Comparison of ENCODE assay signal across 8 cellular contexts in genomic region chrX:48972214-48973164, GRCh38. TPM values are rescaled to one million over a fixed set of nuclear protein-coding genes. Genes with fewer than 3 reads are reported as not detected.
DNase-seq lines count a peak whose midpoint lies in the region; ATAC-seq and TF ChIP-seq lines count a peak whose summit lies in the region.

No MANE protein-coding gene starts in this region.

- H3K36me3 ChIP-seq in SK-N-MC (ENCODE audit: insufficient read depth, low read length) (no peaks in the 10 kb centered on the region; the same call in 1 of the 2 replicates), kidney epithelial cell (ENCODE audit: control insufficient read depth, insufficient read depth, low read length) (no peaks in the 10 kb centered on the region)

- H3K9me3 ChIP-seq in SK-N-MC (ENCODE audit: low read depth, low read length), result no peaks in the 10 kb centered on the region

- TF ChIP-seq CTCF in kidney epithelial cell (IDR thresholded peaks at IDR 0.05; ENCODE audit: insufficient read depth, low read length, poor library complexity, severe bottlenecking), result peak; percentile 54

- no peaks in the 10 kb centered on the region for H3K27me3 Mint-ChIP-seq in stimulated activated memory B cell treated with anti-CD40 and anti-IgM and Interleukin-4, amounts not matched to agents 10 μg/mL and 1 μg/mL and 100 μg/mL, for 72 hours

- H3K4me3 ChIP-seq in SK-N-MC (peak overlapping the region; percentile 76), kidney epithelial cell (ENCODE audit: low read depth, low read length) (peak overlapping the region; percentile 37)

- no peaks in the 10 kb centered on the region for H3K27me3 ChIP-seq in kidney epithelial cell (ENCODE audit: control insufficient read depth, insufficient read depth, low read length)

- peak overlapping the region; percentile 46 for H3K4me3 Mint-ChIP-seq in stimulated activated memory B cell treated with anti-CD40 and anti-IgM and Interleukin-4, amounts not matched to agents 10 μg/mL and 1 μg/mL and 100 μg/mL, for 72 hours

- H3K9ac ChIP-seq in SK-N-MC (ENCODE audit: insufficient read length), result no peak overlapping the region

- peaks cover 29% of the 10 kb centered on the region for H3K4me1 Mint-ChIP-seq in stimulated activated memory B cell treated with anti-CD40 and anti-IgM and Interleukin-4, amounts not matched to agents 10 μg/mL and 1 μg/mL and 100 μg/mL, for 72 hours

- no peaks in the 10 kb centered on the region for H3K9me3 Mint-ChIP-seq in stimulated activated memory B cell treated with anti-CD40 and anti-IgM and Interleukin-4, amounts not matched to agents 10 μg/mL and 1 μg/mL and 100 μg/mL, for 72 hours

- H3K36me3 Mint-ChIP-seq in stimulated activated memory B cell treated with anti-CD40 and anti-IgM and Interleukin-4, amounts not matched to agents 10 μg/mL and 1 μg/mL and 100 μg/mL, for 72 hours, result peaks cover 27% of the 10 kb centered on the region

- no peak for ATAC-seq in stimulated activated memory B cell treated with anti-CD40 and anti-IgM and Interleukin-4, amounts not matched to agents 10 μg/mL and 1 μg/mL and 100 μg/mL, for 72 hours

- peak; percentile 25 for DNase-seq in COLO668 (lab: John Stamatoyannopoulos, UW; ENCODE audit: unreplicated experiment)
- DNase-seq in HT-29 (ENCODE audit: low spot score), result peak; percentile 41
- DNase-seq in SK-N-MC (ENCODE audit: low read depth, low spot score), result no peak
- peak; percentile 54 for DNase-seq in cerebellar cortex (ENCODE audit: low spot score)
- no peak for DNase-seq in kidney epithelial cell (ENCODE audit: low read depth)
- no peak for DNase-seq in putamen (ENCODE audit: low spot score)
- DNase-seq in NOMO-1 treated with DMSO at 0.1 percent for 48 hours (lab: John Stamatoyannopoulos, UW; ENCODE audit: unreplicated experiment), result no peak

- H3K27ac ChIP-seq in SK-N-MC, result no peak overlapping the region

- peak overlapping the region; percentile 26 for H3K27ac Mint-ChIP-seq in stimulated activated memory B cell treated with anti-CD40 and anti-IgM and Interleukin-4, amounts not matched to agents 10 μg/mL and 1 μg/mL and 100 μg/mL, for 72 hours

RNA-seq across cellular contexts. Expression of gene KCND1, which starts 0.8 kb away (rescaled TPM):
- total RNA-seq in HT-29 (2014; rRNA removed; shearing (Covaris generic)), result 0.18 TPM in 1 of 2 replicates, not detected in the other
- total RNA-seq in kidney epithelial cell, result 0.67 and 1.6 TPM in 2 replicates

RNA-seq across cellular contexts. Expression of gene OTUD5, which starts 15.1 kb away (rescaled TPM):
- total RNA-seq in HT-29 (2014; rRNA removed; shearing (Covaris generic)), result 42.8 and 48.6 TPM in 2 replicates
- 51.7 and 56.0 TPM in 2 replicates for total RNA-seq in kidney epithelial cell

RNA-seq across cellular contexts. Expression of gene GRIPAP1, which starts 29.6 kb away (rescaled TPM):
- 24.6 and 26.4 TPM in 2 replicates for total RNA-seq in HT-29 (2014; rRNA removed; shearing (Covaris generic))
- total RNA-seq in kidney epithelial cell, result 25.8 and 31.1 TPM in 2 replicates

RNA-seq across cellular contexts. Expression of gene PIM2, which starts 53.7 kb away (rescaled TPM):
- total RNA-seq in HT-29 (2014; rRNA removed; shearing (Covaris generic)), result 13.4 and 14.9 TPM in 2 replicates
- 6.8 and 7.9 TPM in 2 replicates for total RNA-seq in kidney epithelial cell

Comparison
In these comparisons a context has a peak if more than half of its experiments do, and no peak if none do; other contexts are left out.
1. DNase-seq: peak in COLO668 (single experiment), HT-29 (single experiment) and cerebellar cortex (single experiment); none in SK-N-MC (single experiment), kidney epithelial cell (single experiment), putamen (single experiment) and NOMO-1 treated with DMSO at 0.1 percent for 48 hours (single experiment).